23 cellular contexts compared by ENCODE assay signal in the genomic region with DNA sequence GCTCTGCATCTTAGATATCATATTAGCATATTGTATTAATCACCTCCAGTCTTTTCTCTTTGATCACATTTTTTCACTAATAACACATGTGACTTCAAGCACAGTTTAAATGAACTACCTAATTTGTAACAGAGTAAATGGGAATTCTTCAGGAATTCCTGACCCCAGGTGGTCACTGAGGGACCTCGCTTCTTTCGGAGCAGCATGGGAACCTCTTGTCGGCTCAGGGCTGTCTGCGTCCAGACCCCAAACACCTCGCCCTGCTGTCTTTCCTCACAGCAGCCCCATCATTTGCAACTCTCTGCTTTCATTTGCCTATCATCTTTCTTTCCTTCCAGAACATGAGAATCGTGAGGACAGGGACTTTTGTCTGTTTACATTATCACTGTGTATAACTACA.
A peak's percentile ranks its signal among the peaks of the same experiment; 100 is the strongest.
DNase-seq lines count a peak whose midpoint lies in the region; FAIRE-seq and TF ChIP-seq lines count a peak whose summit lies in the region.
"Had no signal": no experiment of that assay in that cellular context is flagged by ENCODE, and none has a peak within 500 bp of the region (broad histone marks: within the 10 kb centered on the region; RNA-seq: fewer than 3 reads in every experiment).

No MANE protein-coding gene starts in this region.

- H3K27ac Mint-ChIP-seq in endodermal cell (no peak overlapping the region), nephron progenitor cell (peak overlapping the region; percentile 46)

- H3K36me3 ChIP-seq in BLaER1 (no peaks in the 10 kb centered on the region), endodermal cell (ENCODE audit: control insufficient read depth, insufficient read depth, low read length) (no peaks in the 10 kb centered on the region), tibial nerve (no peaks in the 10 kb centered on the region)
- H3K36me3 ChIP-seq: Peyer's patch, SJCRH30 had no signal

- H3K36me3 Mint-ChIP-seq in endodermal cell (ENCODE audit: low read depth), result no peaks in the 10 kb centered on the region
- no peaks in the 10 kb centered on the region for H3K36me3 Mint-ChIP-seq in nephron progenitor cell (ENCODE audit: low read depth)

- peak; percentile 74 for DNase-seq in NCI-H526 treated with DMSO at 0.1 percent for 48 hours (lab: John Stamatoyannopoulos, UW)
- DNase-seq in endodermal cell, result peak; percentile 79
- no peak for DNase-seq in nephron progenitor cell
- DNase-seq in frontal cortex (ENCODE audit: low spot score in 2 of 2), result no peak
- DNase-seq in hippocampal formation (lab: John Stamatoyannopoulos, UW), result no peak
- no peak for DNase-seq in tibial nerve (ENCODE audit: low spot score in 2 of 2)
- no peak for DNase-seq in islet precursor cell
- DNase-seq: ACHN, GF-D8, HCEC 1CT, KG1, NCI-H1092, NCI-H1436, NCI-H187 treated with DMSO at 0.1 percent for 48 hours, NCI-H2107, NCI-H2227 treated with DMSO at 0.1 percent for 48 hours, NCI-H510A, NCI-H82, SJCRH30 had no signal

- no peaks in the 10 kb centered on the region for H3K9me3 ChIP-seq in BLaER1
- H3K9me3 ChIP-seq in endodermal cell (ENCODE audit: control insufficient read depth, low read length), result no peaks in the 10 kb centered on the region
- H3K9me3 ChIP-seq in tibial nerve, result no peaks in the 10 kb centered on the region
- H3K9me3 ChIP-seq: Peyer's patch, SJCRH30 had no signal

- TF ChIP-seq CTCF in endodermal cell (conservative IDR thresholded peaks at IDR 0.05), result peak; percentile 23
- no peak for TF ChIP-seq CTCF in nephron progenitor cell (IDR thresholded peaks at IDR 0.05)
- TF ChIP-seq CTCF in tibial nerve (IDR thresholded peaks at IDR 0.05), result no peak

- H4K20me1 ChIP-seq in BLaER1, result 0 out of 2 replicates have a peak, but pooled peaks cover 5% of the 10 kb centered on the region

- TF ChIP-seq POLR2A in tibial nerve (IDR thresholded peaks at IDR 0.05), result no peak

- H3K27me3 Mint-ChIP-seq in endodermal cell (ENCODE audit: insufficient read depth), result peaks cover 20% of the 10 kb centered on the region
- peaks cover 47% of the 10 kb centered on the region for H3K27me3 Mint-ChIP-seq in nephron progenitor cell (ENCODE audit: low read depth, poor library complexity)

- 26 to 53% methylated on average over 5 to 6 of the region's 6 CpGs for WGBS in endodermal cell (ENCODE audit: insufficient coverage in 1 of 2, insufficient read length in 1 of 2), 2 experiments
- WGBS in tibial nerve, 2 donors, result 49 to 57% methylated on average over 6 of the region's 6 CpGs

- H3K9me3 Mint-ChIP-seq in endodermal cell (no peaks in the 10 kb centered on the region), nephron progenitor cell (no peaks in the 10 kb centered on the region)

- TF ChIP-seq EP300 in tibial nerve (IDR thresholded peaks at IDR 0.05), result no peak

- no peak overlapping the region for H3K4me3 Mint-ChIP-seq in endodermal cell
- H3K4me3 Mint-ChIP-seq in nephron progenitor cell, result no peak overlapping the region

- no peak overlapping the region for H3K9ac ChIP-seq in BLaER1
- no peak overlapping the region for H3K9ac ChIP-seq in endodermal cell (ENCODE audit: extremely low read depth, low read length, poor library complexity, severe bottlenecking)

- H3K4me3 ChIP-seq in BLaER1 (no peak overlapping the region), endodermal cell (ENCODE audit: low read length) (no peak overlapping the region), tibial nerve (no peak overlapping the region)
- H3K4me3 ChIP-seq: Peyer's patch, SJCRH30 had no signal

- no peak for FAIRE-seq in frontal cortex (lab: Jason Lieb, UNC)
- FAIRE-seq: HTR-8/SVneo had no signal

- peak overlapping the region; percentile 83 for H3K4me2 ChIP-seq in BLaER1

- H3K4me1 ChIP-seq in BLaER1 (peaks cover 66% of the 10 kb centered on the region), endodermal cell (ENCODE audit: control insufficient read depth, insufficient read depth, low read length) (no peaks in the 10 kb centered on the region), tibial nerve (peaks cover 0 to 37% (median 3%) of the 10 kb centered on the region in 4 donors)
- H3K4me1 ChIP-seq: Peyer's patch, SJCRH30 had no signal

- H3K4me1 Mint-ChIP-seq in endodermal cell (peaks cover 8% of the 10 kb centered on the region), nephron progenitor cell (peaks cover 50% of the 10 kb centered on the region)

- H3K27ac ChIP-seq in BLaER1 (no peak overlapping the region), endodermal cell (ENCODE audit: low read depth, low read length) (peak overlapping the region; percentile 0), tibial nerve (no peak overlapping the region)
- H3K27ac ChIP-seq: 22Rv1, Peyer's patch, SJCRH30 had no signal

- H3K27me3 ChIP-seq in BLaER1 (no peaks in the 10 kb centered on the region), endodermal cell (ENCODE audit: control insufficient read depth, insufficient read depth, low read length, poor library complexity, severe bottlenecking) (no peaks in the 10 kb centered on the region), tibial nerve (no peaks in the 10 kb centered on the region)
- H3K27me3 ChIP-seq: Peyer's patch had no signal

Comparison
In these comparisons a context has a peak if more than half of its experiments do, and no peak if none do; other contexts are left out.
1. DNase-seq: peak in NCI-H526 treated with DMSO at 0.1 percent for 48 hours (single experiment) and endodermal cell (single experiment); none in nephron progenitor cell (single experiment), frontal cortex (0 of 2), hippocampal formation (0 of 2), tibial nerve (0 of 2) and islet precursor cell (single experiment).